Comparison of ENCODE assay signal across 14 cellular contexts in the genomic region with DNA sequence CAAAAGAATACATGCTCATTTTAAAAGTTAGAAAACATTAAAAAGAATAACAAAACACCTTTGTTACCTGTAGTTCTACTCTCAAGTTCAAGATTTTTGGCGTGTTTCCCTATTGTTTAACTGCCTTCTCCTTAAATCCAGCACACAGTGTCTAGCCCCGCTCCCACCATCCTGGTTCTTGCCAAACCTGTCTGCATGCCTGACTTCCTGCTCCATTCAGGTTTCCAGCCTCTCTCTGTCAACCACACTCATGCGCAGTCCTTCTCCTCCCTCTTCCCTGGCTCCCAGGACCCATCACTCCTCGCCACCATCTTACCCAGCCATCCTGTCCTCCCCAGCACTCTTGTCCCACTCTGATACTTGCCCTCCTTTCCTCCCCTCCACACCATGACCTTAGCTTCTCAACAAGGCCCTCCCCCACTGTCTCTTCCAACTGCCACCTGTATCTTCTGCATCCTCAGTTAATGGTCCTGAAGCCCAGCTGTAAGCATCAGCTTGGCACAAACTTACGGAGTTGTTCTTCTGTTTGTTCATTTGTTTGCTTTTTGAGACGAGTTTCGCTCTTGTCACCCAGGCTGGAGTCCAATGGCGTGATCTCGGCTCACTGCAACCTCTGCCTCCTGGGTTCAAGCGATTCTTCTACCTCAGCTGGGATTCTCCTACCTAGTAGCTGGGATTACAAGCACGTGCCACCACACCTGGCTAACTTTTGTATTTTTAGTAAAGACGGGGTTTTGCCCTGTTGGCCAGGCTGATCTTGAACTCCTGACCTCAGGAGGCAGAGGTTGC. TPM values are rescaled to one million over a fixed set of nuclear protein-coding genes. Genes with fewer than 3 reads are reported as not detected.
DNase-seq lines count a peak whose midpoint lies in the region; ATAC-seq, FAIRE-seq and TF ChIP-seq lines count a peak whose summit lies in the region.
"Had no signal": no experiment of that assay in that cellular context is flagged by ENCODE, and none has a peak within 500 bp of the region (broad histone marks: within the 10 kb centered on the region; RNA-seq: fewer than 3 reads in every experiment).

No MANE protein-coding gene starts in this region.

- no peak for FAIRE-seq in astrocyte (lab: Jason Lieb, UNC)
- FAIRE-seq: GM18507, small intestine had no signal

- peak overlapping the region; percentile 5 for H3K27ac Mint-ChIP-seq in astrocyte (ENCODE audit: unreplicated experiment)

- H3K9me3 ChIP-seq in cardiac muscle cell (ENCODE audit: low read depth) (no peaks in the 10 kb centered on the region), astrocyte (ENCODE audit: insufficient read depth, low read depth, low read length) (no peaks in the 10 kb centered on the region), right lobe of liver (no peaks in the 10 kb centered on the region), upper lobe of right lung (no peaks in the 10 kb centered on the region)

- no peaks in the 10 kb centered on the region for H3K27me3 Mint-ChIP-seq in astrocyte (ENCODE audit: low read depth, unreplicated experiment)
- H3K27me3 Mint-ChIP-seq: activated T-cell treated with anti-CD3 and anti-CD28 coated beads, Interleukin-2, amount 50 U/mL, for 24 hours; naive B cell had no signal

- 31% methylated on average over 10 of the region's 12 CpGs for WGBS in right lobe of liver (ENCODE audit: insufficient coverage, low coverage, low lambda C conversion rate, missing lambda C conversion rate)

- H3K36me3 ChIP-seq in cardiac muscle cell = no peaks in the 10 kb centered on the region
- no peaks in the 10 kb centered on the region for H3K36me3 ChIP-seq in astrocyte (ENCODE audit: insufficient read depth, low read length)
- no peaks in the 10 kb centered on the region for H3K36me3 ChIP-seq in right lobe of liver
- no peaks in the 10 kb centered on the region for H3K36me3 ChIP-seq in upper lobe of right lung

- no peak overlapping the region for H3K9ac ChIP-seq in astrocyte (ENCODE audit: low read length)

- H3K9me3 Mint-ChIP-seq in astrocyte (ENCODE audit: unreplicated experiment) = no peaks in the 10 kb centered on the region
- H3K9me3 Mint-ChIP-seq: activated T-cell treated with anti-CD3 and anti-CD28 coated beads, Interleukin-2, amount 50 U/mL, for 24 hours; naive B cell had no signal

- peak overlapping the region; percentile 4 for H3K4me3 Mint-ChIP-seq in astrocyte (ENCODE audit: unreplicated experiment)
- H3K4me3 Mint-ChIP-seq: activated T-cell treated with anti-CD3 and anti-CD28 coated beads, Interleukin-2, amount 50 U/mL, for 24 hours had no signal

- H4K20me1 ChIP-seq in astrocyte (ENCODE audit: insufficient read depth, low read length) = no peaks in the 10 kb centered on the region

- no peak overlapping the region for H3K4me2 ChIP-seq in astrocyte (ENCODE audit: low read length)

- TF ChIP-seq CTCF in cardiac muscle cell (IDR thresholded peaks at IDR 0.05; ENCODE audit: low read depth, low read length) = no peak
- TF ChIP-seq CTCF in astrocyte (IDR thresholded peaks at IDR 0.05; ENCODE audit: insufficient read depth, low read depth, low read length) = no peak
- TF ChIP-seq CTCF in right lobe of liver (IDR thresholded peaks at IDR 0.05) = no peak
- TF ChIP-seq CTCF in upper lobe of right lung (IDR thresholded peaks at IDR 0.05) = no peak

- no peak overlapping the region for H2AFZ ChIP-seq in astrocyte (ENCODE audit: low read depth, low read length)

- DNase-seq in cardiac muscle cell (ENCODE audit: low read depth in 1 of 2, low spot score in 1 of 2) (no peak), left cardiac atrium (no peak), astrocyte (ENCODE audit: low read depth) (no peak), right lobe of liver (no peak), upper lobe of right lung (peak; percentile 71), SKM-1 (lab: John Stamatoyannopoulos, UW; ENCODE audit: unreplicated experiment) (no peak), sciatic nerve (ENCODE audit: low spot score) (no peak), D341Med (ENCODE audit: low spot score) (no peak)
- DNase-seq: activated T-cell treated with anti-CD3 and anti-CD28 coated beads, Interleukin-2, amount 50 U/mL, for 24 hours; naive B cell; NCI-H446 treated with DMSO at 0.1 percent for 48 hours; Right ventricle myocardium superior had no signal

- H3K27ac ChIP-seq in cardiac muscle cell (peak overlapping the region; percentile 79), astrocyte (ENCODE audit: low read depth, low read length) (peak overlapping the region; percentile 67), right lobe of liver (peak overlapping the region in 1 of 3 donors; percentile 0), upper lobe of right lung (no peak overlapping the region)

- H3K36me3 Mint-ChIP-seq in astrocyte (ENCODE audit: low read depth, unreplicated experiment) = peaks cover 3% of the 10 kb centered on the region
- H3K36me3 Mint-ChIP-seq: naive B cell had no signal

- no peak overlapping the region for H3K4me3 ChIP-seq in cardiac muscle cell
- H3K4me3 ChIP-seq in astrocyte (ENCODE audit: insufficient read depth, low read depth, low read length) = no peak overlapping the region
- no peak overlapping the region for H3K4me3 ChIP-seq in right lobe of liver
- no peak overlapping the region for H3K4me3 ChIP-seq in upper lobe of right lung

- H3K4me1 Mint-ChIP-seq in astrocyte (ENCODE audit: low read depth, unreplicated experiment) = peaks cover 29% of the 10 kb centered on the region

- intact Hi-C loops in left cardiac atrium (cut with DNase I) = loop anchor here in 1 of 2 donors (10.0 kb wide), 1 partner anchor 50 kb away; no protein-coding TSS in a partner anchor
- intact Hi-C loops in right lobe of liver (cut with DNase I) = no loop called here
- intact Hi-C loops in upper lobe of right lung (cut with DNase I) = no loop called here
- intact Hi-C loops in sciatic nerve (cut with DNase I) = loop anchor here (10.0 kb wide), 1 partner anchor 630 kb away; no protein-coding TSS in a partner anchor

- peaks cover 8% of the 10 kb centered on the region for H3K79me2 ChIP-seq in astrocyte (ENCODE audit: insufficient read depth, low read length)

- no peak for TF ChIP-seq POLR2A in right lobe of liver (IDR thresholded peaks at IDR 0.05)

- H3K4me1 ChIP-seq in cardiac muscle cell (ENCODE audit: low read depth) (peaks cover 6% of the 10 kb centered on the region), astrocyte (ENCODE audit: insufficient read depth, low read length) (peaks cover 33% of the 10 kb centered on the region), right lobe of liver (peaks cover 0 to 11% (median 0%) of the 10 kb centered on the region in 4 donors), upper lobe of right lung (peaks cover 14% of the 10 kb centered on the region)

- H3K27me3 ChIP-seq in cardiac muscle cell (no peaks in the 10 kb centered on the region), astrocyte (ENCODE audit: insufficient read depth, low read length) (no peaks in the 10 kb centered on the region), right lobe of liver (no peaks in the 10 kb centered on the region), upper lobe of right lung (no peaks in the 10 kb centered on the region)

- ATAC-seq in left cardiac atrium = no peak
- peak; percentile 46 to 76 (median 64) for ATAC-seq in right lobe of liver
- ATAC-seq in upper lobe of right lung = peak; percentile 54
- no peak for ATAC-seq in sciatic nerve

RNA-seq across cellular contexts. Expression of a gene that starts 7.5 kb away (rescaled TPM):
- total RNA-seq in cardiac muscle cell = 131 and 174 TPM in 2 replicates
- polyA plus RNA-seq in cardiac muscle cell = 88.7 and 98.0 TPM in 2 replicates
- 100 to 1,000 TPM; 225 to 367 TPM for total RNA-seq in left cardiac atrium
- 2,278 and 2,469 TPM in 2 replicates for total RNA-seq in astrocyte
- total RNA-seq in right lobe of liver = 100 to 1,000 TPM; 168 to 435 (median 222) TPM
- 842 TPM for total RNA-seq in upper lobe of right lung
- 973 TPM for total RNA-seq in sciatic nerve

Comparison
In these comparisons a context has a peak if more than half of its experiments do, and no peak if none do; other contexts are left out.
1. ATAC-seq: peak in right lobe of liver (4 of 4) and upper lobe of right lung (single experiment); none in left cardiac atrium (0 of 2) and sciatic nerve (single experiment).